Comparison of ENCODE assay signal across 25 cellular contexts in genomic region chr11:8030526-8031247, GRCh38.
"Had no signal": no experiment of that assay in that cellular context is flagged by ENCODE, and none has a peak within 500 bp of the region (broad histone marks: within the 10 kb centered on the region; RNA-seq: fewer than 3 reads in every experiment).

No MANE protein-coding gene starts in this region.

- H3K4me3 ChIP-seq: pancreas, psoas muscle, stomach, thyroid gland, upper lobe of right lung had no signal

- ATAC-seq: naive thymus-derived CD4-positive, alpha-beta T cell; pancreas; psoas muscle; stimulated activated naive B cell treated with anti-CD40 and anti-IgM and Interleukin-4, amounts not matched to agents 10 μg/mL and 1 μg/mL and 100 μg/mL, for 72 hours; upper lobe of right lung had no signal

- H3K27ac ChIP-seq: epithelial cell of prostate, pancreas, psoas muscle, stomach, upper lobe of right lung had no signal

- H3K36me3 ChIP-seq: pancreas, stomach, thyroid gland, upper lobe of right lung had no signal

- H3K27me3 ChIP-seq: thyroid gland, upper lobe of right lung had no signal

- DNase-seq: activated CD4-positive, alpha-beta memory T cell treated with anti-CD3 and anti-CD28 coated beads, Interleukin-2, amount 10 ng/mL, durations not matched to agents 7 days and 5 days; activated CD4-positive, alpha-beta T cell treated with anti-CD3 and anti-CD28 coated beads for 1 hour; activated CD4-positive, alpha-beta T cell treated with anti-CD3 and anti-CD28 coated beads, Interleukin-2, amount 10 ng/mL, durations not matched to agents 7 days and 5 days; activated gamma-delta T cell; activated naive CD4-positive, alpha-beta T cell treated with anti-CD3 and anti-CD28 coated beads, Interleukin-2, amount 10 ng/mL, durations not matched to agents 7 days and 5 days; activated T-cell treated with anti-CD3 and anti-CD28 coated beads, Interleukin-2, amount 50 U/mL, for 24 hours; amniotic stem cell; dermis blood vessel endothelial cell; effector CD4-positive, alpha-beta T cell; left ventricle myocardium superior; mammary epithelial cell; naive thymus-derived CD4-positive, alpha-beta T cell; psoas muscle; stimulated activated CD4-positive, alpha-beta T cell treated with anti-CD3 and anti-CD28 coated beads, Interleukin-15, amount 100 ng/mL, for 24 hours; stimulated activated CD4-positive, alpha-beta T cell treated with anti-CD3 and anti-CD28 coated beads, Interleukin-2, amount 100 ng/mL, for 24 hours; stimulated activated naive B cell treated with anti-CD40 and anti-IgM and Interleukin-4, amounts not matched to agents 10 μg/mL and 1 μg/mL and 100 μg/mL, for 72 hours; stomach; T1000; thyroid gland; upper lobe of right lung had no signal

- FAIRE-seq: astrocyte, frontal cortex, islet of Langerhans, pancreas had no signal

- H3K9me3 ChIP-seq: pancreas, psoas muscle, stomach, thyroid gland, upper lobe of right lung had no signal

- H3K4me1 ChIP-seq: pancreas, psoas muscle, upper lobe of right lung had no signal
